In the genomic region with DNA sequence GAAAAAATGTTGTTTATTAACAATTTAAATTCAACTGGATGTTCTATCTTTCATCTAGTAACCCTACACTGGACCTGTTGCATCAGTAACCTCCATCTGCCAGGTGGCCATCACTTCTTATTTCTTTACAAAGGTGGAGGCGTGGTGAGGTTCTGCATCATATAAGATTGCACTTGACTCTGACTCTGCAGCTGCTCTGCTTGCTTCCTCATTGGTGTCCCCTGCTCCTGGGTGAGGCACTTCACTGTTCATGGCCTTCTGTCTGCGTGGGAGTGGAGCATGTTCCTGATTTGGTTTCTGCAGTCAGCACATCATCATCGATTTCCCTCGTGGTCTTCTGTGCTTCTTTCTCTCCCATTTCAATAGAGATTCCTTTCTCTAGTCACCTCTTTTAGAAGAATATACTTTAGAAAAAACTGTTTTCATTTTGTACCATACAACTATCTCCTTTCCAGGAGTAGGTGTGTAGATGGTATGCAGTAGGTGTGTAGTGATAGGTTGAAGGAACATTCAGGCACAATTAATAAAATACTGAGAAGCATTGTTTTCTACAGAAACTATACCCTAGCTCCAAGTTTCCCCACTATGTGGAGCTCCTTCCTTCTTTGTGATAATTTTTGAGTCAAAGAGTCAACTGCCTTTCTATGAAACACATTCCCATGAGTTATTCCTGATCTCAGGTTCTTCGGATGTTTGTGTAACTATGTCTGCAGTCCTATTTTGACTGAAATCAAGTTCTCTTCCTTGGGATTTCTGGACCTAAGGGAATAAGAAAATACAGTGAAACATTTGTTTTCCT, we compare ENCODE assay signal across 18 cellular contexts.
DNase-seq lines count a peak whose midpoint lies in the region; ATAC-seq and TF ChIP-seq lines count a peak whose summit lies in the region.
"Had no signal": no experiment of that assay in that cellular context is flagged by ENCODE, and none has a peak within 500 bp of the region (broad histone marks: within the 10 kb centered on the region; RNA-seq: fewer than 3 reads in every experiment).

No MANE protein-coding gene starts in this region.

- no peaks in the 10 kb centered on the region for H3K36me3 Mint-ChIP-seq in activated CD8-positive, alpha-beta T cell treated with anti-CD3 and anti-CD28 coated beads for 36 hours (ENCODE audit: low read depth)
- H3K36me3 Mint-ChIP-seq: naive thymus-derived CD8-positive, alpha-beta T cell had no signal

- H3K4me3 ChIP-seq in DOHH2 (ENCODE audit: low read length) (no peak overlapping the region), OCI-LY1 (ENCODE audit: low read depth, low read length, poor library complexity, severe bottlenecking) (no peak overlapping the region)
- H3K4me3 ChIP-seq: testis had no signal

- DNase-seq in MV-4-11 (lab: John Stamatoyannopoulos, UW) (peak; percentile 8), left kidney (ENCODE audit: low read depth, low spot score) (peak; percentile 29), SKM-1 (lab: John Stamatoyannopoulos, UW; ENCODE audit: unreplicated experiment) (no peak)
- DNase-seq in activated CD8-positive, alpha-beta T cell treated with anti-CD3 and anti-CD28 coated beads for 36 hours: no peak
- DNase-seq: effector memory CD8-positive, alpha-beta T cell; GOT3; mammary epithelial cell; naive thymus-derived CD8-positive, alpha-beta T cell; NCI-H1694 treated with DMSO at 0.1 percent for 48 hours; stimulated activated CD4-positive, alpha-beta T cell treated with anti-CD3 and anti-CD28 coated beads, Interleukin-4, amount 100 ng/mL, for 1 hour; testis had no signal

- H3K27me3 Mint-ChIP-seq in activated CD8-positive, alpha-beta T cell treated with anti-CD3 and anti-CD28 coated beads for 36 hours: no peaks in the 10 kb centered on the region
- H3K27me3 Mint-ChIP-seq: central memory CD8-positive, alpha-beta T cell; effector memory CD8-positive, alpha-beta T cell; naive thymus-derived CD8-positive, alpha-beta T cell had no signal

- no peaks in the 10 kb centered on the region for H3F3A ChIP-seq in DOHH2 (ENCODE audit: control insufficient read depth, insufficient read depth)
- H3F3A ChIP-seq in OCI-LY1 (ENCODE audit: insufficient read depth, low read length): no peaks in the 10 kb centered on the region

- intact Hi-C loops in activated CD8-positive, alpha-beta T cell treated with anti-CD3 and anti-CD28 coated beads for 36 hours (cut with micrococcal nuclease): no loop called here

- POLR2A ChIA-PET in activated CD8-positive, alpha-beta T cell treated with anti-CD3 and anti-CD28 coated beads for 36 hours (lab: Charles Lee): no interaction called here

- no peaks in the 10 kb centered on the region for H3K4me1 Mint-ChIP-seq in activated CD8-positive, alpha-beta T cell treated with anti-CD3 and anti-CD28 coated beads for 36 hours (ENCODE audit: low read depth)
- H3K4me1 Mint-ChIP-seq: central memory CD8-positive, alpha-beta T cell; naive thymus-derived CD8-positive, alpha-beta T cell had no signal

- no peaks in the 10 kb centered on the region for H3K27me3 ChIP-seq in DOHH2 (ENCODE audit: control insufficient read depth, low read length)
- no peaks in the 10 kb centered on the region for H3K27me3 ChIP-seq in OCI-LY1 (ENCODE audit: insufficient read depth, low read length)
- H3K27me3 ChIP-seq: testis had no signal

- H3K9me3 Mint-ChIP-seq in activated CD8-positive, alpha-beta T cell treated with anti-CD3 and anti-CD28 coated beads for 36 hours: peaks cover 3% of the 10 kb centered on the region
- H3K9me3 Mint-ChIP-seq: effector memory CD8-positive, alpha-beta T cell had no signal

- H3K27ac Mint-ChIP-seq in activated CD8-positive, alpha-beta T cell treated with anti-CD3 and anti-CD28 coated beads for 36 hours: no peak overlapping the region
- H3K27ac Mint-ChIP-seq: effector memory CD8-positive, alpha-beta T cell; naive thymus-derived CD8-positive, alpha-beta T cell; T-helper 1 cell treated with Interleukin-12 subunit alpha and Interleukin-12 subunit beta and Interleukin-4 antibody, amounts not matched to agents 30 μg/mL and 1 μg/mL, for 36 hours had no signal

- no peak overlapping the region for H2AFZ ChIP-seq in OCI-LY1 (ENCODE audit: low read length)

- ATAC-seq in HG03521 (IDR thresholded peaks at IDR 0.05; ENCODE audit: unreplicated experiment): no peak
- no peak for ATAC-seq in activated CD8-positive, alpha-beta T cell treated with anti-CD3 and anti-CD28 coated beads for 36 hours
- ATAC-seq: effector memory CD8-positive, alpha-beta T cell; naive thymus-derived CD8-positive, alpha-beta T cell; Right ventricle myocardium inferior had no signal

- no peaks in the 10 kb centered on the region; the same call in 1 of the 2 replicates for H3K9me3 ChIP-seq in DOHH2 (ENCODE audit: control insufficient read depth, insufficient read depth, low read length)
- H3K9me3 ChIP-seq in OCI-LY1 (ENCODE audit: low read length): no peaks in the 10 kb centered on the region
- H3K9me3 ChIP-seq: testis had no signal

- H3K4me2 ChIP-seq in DOHH2 (ENCODE audit: low read length) (no peak overlapping the region), OCI-LY1 (ENCODE audit: low read length) (no peak overlapping the region)

- TF ChIP-seq CTCF in DOHH2 (IDR thresholded peaks at IDR 0.05; ENCODE audit: low read depth, low read length, poor library complexity, severe bottlenecking) (peak; percentile 33), OCI-LY1 (IDR thresholded peaks at IDR 0.05; ENCODE audit: low read length) (peak; percentile 25; the same call in 1 of the 2 replicates)
- TF ChIP-seq CTCF in activated CD8-positive, alpha-beta T cell treated with anti-CD3 and anti-CD28 coated beads for 36 hours (IDR thresholded peaks at IDR 0.05): no peak

- H3K4me1 ChIP-seq in DOHH2 (ENCODE audit: control insufficient read depth, low read length) (no peaks in the 10 kb centered on the region), OCI-LY1 (ENCODE audit: insufficient read depth, low read length, severe bottlenecking) (peaks cover 8% of the 10 kb centered on the region)
- H3K4me1 ChIP-seq: testis had no signal

- no peak overlapping the region for H3K9ac ChIP-seq in OCI-LY1 (ENCODE audit: low read length)

- H3K36me3 ChIP-seq in DOHH2 (ENCODE audit: control insufficient read depth, low read length) (no peaks in the 10 kb centered on the region), OCI-LY1 (ENCODE audit: insufficient read depth, low read length) (no peaks in the 10 kb centered on the region)

- H3K27ac ChIP-seq in DOHH2 (ENCODE audit: low read depth, low read length): no peak overlapping the region
- no peak overlapping the region for H3K27ac ChIP-seq in OCI-LY1 (ENCODE audit: low read depth, low read length, poor library complexity, severe bottlenecking)
- H3K27ac ChIP-seq: HL-60, testis had no signal

- H3K79me2 ChIP-seq in DOHH2 (ENCODE audit: control insufficient read depth, low read length) (no peaks in the 10 kb centered on the region), OCI-LY1 (ENCODE audit: insufficient read depth, low read length) (no peaks in the 10 kb centered on the region)

- H4K20me1 ChIP-seq in DOHH2 (ENCODE audit: control insufficient read depth, insufficient read depth, low read depth, low read length) (no peaks in the 10 kb centered on the region), OCI-LY1 (ENCODE audit: insufficient read depth, low read length) (no peaks in the 10 kb centered on the region)

- no peak overlapping the region for H3K4me3 Mint-ChIP-seq in activated CD8-positive, alpha-beta T cell treated with anti-CD3 and anti-CD28 coated beads for 36 hours
- H3K4me3 Mint-ChIP-seq: central memory CD8-positive, alpha-beta T cell; effector memory CD8-positive, alpha-beta T cell; naive thymus-derived CD8-positive, alpha-beta T cell; T-helper 1 cell treated with Interleukin-12 subunit alpha and Interleukin-12 subunit beta and Interleukin-4 antibody, amounts not matched to agents 30 μg/mL and 1 μg/mL, for 36 hours had no signal

- CTCF ChIA-PET in activated CD8-positive, alpha-beta T cell treated with anti-CD3 and anti-CD28 coated beads for 36 hours (lab: Charles Lee): no interaction called here

- H3K9me2 ChIP-seq in DOHH2 (replicated peaks; ENCODE audit: control insufficient read depth, low read length): no peaks in the 10 kb centered on the region
- H3K9me2 ChIP-seq in OCI-LY1 (ENCODE audit: low read depth, low read length): no peaks in the 10 kb centered on the region

Comparison
In these comparisons a context has a peak if more than half of its experiments do, and no peak if none do; other contexts are left out.
1. DNase-seq: peak in MV-4-11 (single experiment) and left kidney (single experiment); none in SKM-1 (single experiment) and activated CD8-positive, alpha-beta T cell treated with anti-CD3 and anti-CD28 coated beads for 36 hours (single experiment).